Comparison of ENCODE assay signal across 10 cellular contexts in genomic region chr7:15561840-15562239, GRCh38. TPM values are rescaled to one million over a fixed set of nuclear protein-coding genes. Genes with fewer than 3 reads are reported as not detected.
DNase-seq lines count a peak whose midpoint lies in the region; ATAC-seq, FAIRE-seq and TF ChIP-seq lines count a peak whose summit lies in the region.
"Had no signal": no experiment of that assay in that cellular context is flagged by ENCODE, and none has a peak within 500 bp of the region (broad histone marks: within the 10 kb centered on the region; RNA-seq: fewer than 3 reads in every experiment).

Gene AGMO, minus strand, starts transcription at chr7:15562015.

- intact Hi-C loops in breast epithelium (cut with DNase I; ENCODE audit: low total_unique reads) (no loop called here), mammary epithelial cell (cut with micrococcal nuclease) (no loop called here), endothelial cell of umbilical vein (cut with micrococcal nuclease) (loop anchor here (5.0 kb wide), 1 partner anchor 160 kb away; no protein-coding TSS in a partner anchor), aorta (cut with DNase I) (no loop called here)

- H2BK120ac ChIP-seq in mesenchymal stem cell (ENCODE audit: low read depth, low read length) = no peak within 1 kb of the TSS

- no peak within 1 kb of the TSS for H3K23ac ChIP-seq in mesenchymal stem cell (ENCODE audit: low read length in 2 of 2)

- no peak within 1 kb of the TSS for H3K14ac ChIP-seq in mesenchymal stem cell (ENCODE audit: low read length in 2 of 2)

- POLR2A ChIA-PET in endothelial cell of umbilical vein (lab: Charles Lee) = no interaction called here

- H3K27ac ChIP-seq in breast epithelium (peak within 1 kb of the TSS; percentile 22 to 39), mammary epithelial cell (ENCODE audit: insufficient read depth, low read depth, low read length) (no peak within 1 kb of the TSS), endothelial cell of umbilical vein (ENCODE audit: insufficient read depth, low read depth, low read length) (no peak within 1 kb of the TSS), mesenchymal stem cell (ENCODE audit: low read length, poor library complexity, severe bottlenecking) (peak within 1 kb of the TSS; percentile 43), aorta (ENCODE audit: low read depth in 1 of 2, low read length in 2 of 2) (peak within 1 kb of the TSS in 1 of 2 donors; percentile 51)

- H3K4me2 ChIP-seq in mammary epithelial cell (ENCODE audit: insufficient read depth, low read depth, low read length) (no peak within 1 kb of the TSS), endothelial cell of umbilical vein (ENCODE audit: insufficient read depth, low read length) (peak within 1 kb of the TSS; percentile 49), mesenchymal stem cell (ENCODE audit: low read length, poor library complexity, severe bottlenecking) (peak within 1 kb of the TSS; percentile 65)

- H3K27me3 ChIP-seq in breast epithelium (no peaks in the 10 kb centered on the region), mammary epithelial cell (ENCODE audit: insufficient read depth, low read length) (no peaks in the 10 kb centered on the region), endothelial cell of umbilical vein (ENCODE audit: control insufficient read depth in 2 of 2, insufficient read depth in 2 of 2, low read length in 2 of 2) (no peaks in the 10 kb centered on the region), mesenchymal stem cell (ENCODE audit: control insufficient read depth in 1 of 2, insufficient read depth in 1 of 2, low read length in 2 of 2) (no peaks in the 10 kb centered on the region), aorta (ENCODE audit: control insufficient read depth in 1 of 2, insufficient read depth in 2 of 2, low read length in 1 of 2) (no peaks in the 10 kb centered on the region)

- peak; percentile 57 for ATAC-seq in aorta (ENCODE audit: low FRiP score)
- no peak for ATAC-seq in HG03342 (IDR thresholded peaks at IDR 0.05; ENCODE audit: unreplicated experiment)
- ATAC-seq in HG03520 (IDR thresholded peaks at IDR 0.05; ENCODE audit: unreplicated experiment) = no peak

- peak in 1 of 2 donors; percentile 51 for DNase-seq in breast epithelium (ENCODE audit: low spot score in 2 of 2)
- no peak for DNase-seq in mammary epithelial cell
- peak; percentile 37 for DNase-seq in endothelial cell of umbilical vein (ENCODE audit: low read depth, low spot score)
- no peak for DNase-seq in mesenchymal stem cell
- DNase-seq in aorta = peak; percentile 61 to 82
- no peak for DNase-seq in activated CD4-positive, alpha-beta T cell treated with anti-CD3 and anti-CD28 coated beads for 48 hours
- DNase-seq: BE2C had no signal

- H3K4me3 ChIP-seq in breast epithelium (peak within 1 kb of the TSS; percentile 14 to 23 (median 17)), mammary epithelial cell (replicated peaks in 1 of 3; ENCODE audit: insufficient read depth in 1 of 3, low read depth in 2 of 3, low read length in 3 of 3) (no peak within 1 kb of the TSS), endothelial cell of umbilical vein (replicated peaks in 1 of 3; ENCODE audit: insufficient read depth in 1 of 3, low read depth in 1 of 3, low read length in 3 of 3) (no peak within 1 kb of the TSS), mesenchymal stem cell (ENCODE audit: insufficient read depth in 1 of 2, low read depth in 1 of 2, low read length in 2 of 2) (peak within 1 kb of the TSS in 1 of 2 experiments; percentile 64), aorta (ENCODE audit: low read length in 2 of 2) (no peak within 1 kb of the TSS)

- in situ Hi-C loops in mammary epithelial cell (cut with MboI; ENCODE audit: low sequenced_read_pairs in 2 of 2) = no loop called here

- H4K8ac ChIP-seq in mesenchymal stem cell (ENCODE audit: low read length) = no peak within 1 kb of the TSS

- H3K79me1 ChIP-seq in mesenchymal stem cell (replicated peaks; ENCODE audit: low read length, poor library complexity, severe bottlenecking) = no peaks in the 10 kb centered on the region

- H3K36me3 ChIP-seq in breast epithelium = no peaks in the 10 kb centered on the region
- H3K36me3 ChIP-seq in mammary epithelial cell (ENCODE audit: insufficient read depth, low read length) = no peaks in the 10 kb centered on the region
- no peaks in the 10 kb centered on the region for H3K36me3 ChIP-seq in endothelial cell of umbilical vein (ENCODE audit: control insufficient read depth in 2 of 2, extremely low read depth in 1 of 2, insufficient read depth in 2 of 2, low read length in 2 of 2)
- H3K36me3 ChIP-seq in mesenchymal stem cell (ENCODE audit: control insufficient read depth in 1 of 2, insufficient read depth in 2 of 2, low read depth in 1 of 2, low read length in 2 of 2) = no peaks in the 10 kb centered on the region
- H3K36me3 ChIP-seq in aorta (ENCODE audit: control insufficient read depth in 1 of 2, insufficient read depth in 2 of 2, low read length in 1 of 2) = no peaks in the 10 kb centered on the region
- H3K36me3 ChIP-seq: BE2C had no signal

- H3K9ac ChIP-seq in mammary epithelial cell (ENCODE audit: insufficient read depth, low read length) (no peak within 1 kb of the TSS), endothelial cell of umbilical vein (replicated peaks; ENCODE audit: extremely low read depth, insufficient read depth, low read length) (no peak within 1 kb of the TSS), mesenchymal stem cell (ENCODE audit: low read length) (peak within 1 kb of the TSS; percentile 75)

- FAIRE-seq in endothelial cell of umbilical vein (lab: Jason Lieb, UNC) = peak; percentile 26

- no peaks in the 10 kb centered on the region for H3K4me1 ChIP-seq in breast epithelium
- H3K4me1 ChIP-seq in mammary epithelial cell (ENCODE audit: insufficient read depth, low read length) = no peaks in the 10 kb centered on the region
- peaks cover 15% of the 10 kb centered on the region for H3K4me1 ChIP-seq in endothelial cell of umbilical vein (ENCODE audit: control insufficient read depth, extremely low read depth, insufficient read depth, low read length)
- no peaks in the 10 kb centered on the region for H3K4me1 ChIP-seq in mesenchymal stem cell (ENCODE audit: control insufficient read depth, insufficient read depth, low read depth, low read length)
- no peaks in the 10 kb centered on the region for H3K4me1 ChIP-seq in aorta (ENCODE audit: control insufficient read depth in 1 of 2, insufficient read depth in 2 of 2, low read length in 2 of 2)
- H3K4me1 ChIP-seq: BE2C had no signal

- H3K4ac ChIP-seq in mesenchymal stem cell (ENCODE audit: low read depth in 1 of 2, low read length in 2 of 2) = no peak within 1 kb of the TSS

- H4K91ac ChIP-seq in mesenchymal stem cell (ENCODE audit: low read length) = no peak within 1 kb of the TSS

- H3K9me3 ChIP-seq in breast epithelium (no peaks in the 10 kb centered on the region), mammary epithelial cell (replicated peaks; ENCODE audit: insufficient read depth, low read length) (no peaks in the 10 kb centered on the region), endothelial cell of umbilical vein (replicated peaks; ENCODE audit: control insufficient read depth, insufficient read depth, low read length) (no peaks in the 10 kb centered on the region), mesenchymal stem cell (ENCODE audit: control insufficient read depth, low read length) (no peaks in the 10 kb centered on the region), aorta (ENCODE audit: control insufficient read depth, low read length) (no peaks in the 10 kb centered on the region)
- H3K9me3 ChIP-seq: BE2C had no signal

- no peak within 1 kb of the TSS for H2BK5ac ChIP-seq in mesenchymal stem cell (ENCODE audit: low read depth, low read length, poor library complexity, severe bottlenecking)

- no peak for TF ChIP-seq POLR2A in breast epithelium (IDR thresholded peaks at IDR 0.05)
- no peak for TF ChIP-seq POLR2A in endothelial cell of umbilical vein (IDR thresholded peaks at IDR 0.05; ENCODE audit: low read depth, low read length)

- TF ChIP-seq CTCF in breast epithelium (IDR thresholded peaks at IDR 0.05) (no peak), mammary epithelial cell (conservative IDR thresholded peaks at IDR 0.05 in 1 of 2, IDR thresholded peaks at IDR 0.05 in 1 of 2; ENCODE audit: extremely low read depth in 1 of 2, insufficient read depth in 1 of 2, low read depth in 1 of 2, low read length in 2 of 2) (no peak), endothelial cell of umbilical vein (IDR thresholded peaks at IDR 0.05; ENCODE audit: extremely low read depth in 1 of 2, insufficient read depth in 1 of 2, low read depth in 1 of 2, low read length in 2 of 2) (no peak)

- no peak within 1 kb of the TSS for H2BK12ac ChIP-seq in mesenchymal stem cell (ENCODE audit: low read length in 2 of 2)

- peak within 1 kb of the TSS; percentile 13 for H2BK15ac ChIP-seq in mesenchymal stem cell (ENCODE audit: low read depth, poor library complexity, severe bottlenecking)

- H4K20me1 ChIP-seq in mammary epithelial cell (ENCODE audit: insufficient read depth, low read length) = no peaks in the 10 kb centered on the region
- no peaks in the 10 kb centered on the region for H4K20me1 ChIP-seq in endothelial cell of umbilical vein (replicated peaks; ENCODE audit: control insufficient read depth, extremely low read depth, insufficient read depth, low read length)

- CTCF ChIA-PET in mammary epithelial cell (lab: Charles Lee; ENCODE audit: low non-redundant PET) = no interaction called here
- CTCF ChIA-PET in endothelial cell of umbilical vein (lab: Charles Lee) = interaction anchor here (1.4 to 1.7 kb wide), 2 partner anchors 51 to 159 kb away, joined by 3 to 8 read pairs; no protein-coding TSS in a partner anchor

- BruUV-seq in mammary epithelial cell (replicated peaks; lab: Mats Ljungman, UMichigan) = no TSS peak
- BruUV-seq in endothelial cell of umbilical vein (replicated peaks; lab: Mats Ljungman, UMichigan) = no TSS peak

- H3K9me1 ChIP-seq in endothelial cell of umbilical vein (replicated peaks; ENCODE audit: control insufficient read depth, extremely low read depth, insufficient read depth, low read length) = no peaks in the 10 kb centered on the region

- H2AFZ ChIP-seq in mammary epithelial cell (ENCODE audit: low read depth, low read length) = no peak within 1 kb of the TSS
- peak within 1 kb of the TSS; percentile 88 for H2AFZ ChIP-seq in endothelial cell of umbilical vein (ENCODE audit: low read depth, low read length)
- H2AFZ ChIP-seq in mesenchymal stem cell (ENCODE audit: low read depth, low read length) = peak within 1 kb of the TSS; percentile 11

- H3K79me2 ChIP-seq in mammary epithelial cell (ENCODE audit: insufficient read depth, low read length) (no peaks in the 10 kb centered on the region), endothelial cell of umbilical vein (ENCODE audit: control insufficient read depth, insufficient read depth, low read length) (no peaks in the 10 kb centered on the region)

- dilution Hi-C loops in mammary epithelial cell (cut with HindIII; ENCODE audit: low sequenced_read_pairs) (no loop called here), endothelial cell of umbilical vein (cut with MboI; ENCODE audit: extremely low pct_ligation_motif_present, low sequenced_read_pairs) (loop anchor here (25.0 kb wide), 1 partner anchor 150 kb away; no protein-coding TSS in a partner anchor)

- H3K18ac ChIP-seq in mesenchymal stem cell (ENCODE audit: low read depth in 1 of 2, low read length in 2 of 2) = no peak within 1 kb of the TSS

- 24% methylated on average over 5 of the region's 5 CpGs for WGBS in mammary epithelial cell (ENCODE audit: low coverage, missing lambda C conversion rate)
- 72% methylated on average over 3 of the region's 5 CpGs for WGBS in mesenchymal stem cell
- WGBS in aorta, 2 donors = 60 to 66% methylated on average over 5 of the region's 5 CpGs

- H2AK5ac ChIP-seq in mesenchymal stem cell (ENCODE audit: low read length, severe bottlenecking) = no peak within 1 kb of the TSS

RNA-seq across cellular contexts. Expression of gene AGMO, which starts in this region (rescaled TPM):
- total RNA-seq in breast epithelium (1 to 10 TPM; 1.4 to 4.3 (median 1.6) TPM), mammary epithelial cell (not detected), endothelial cell of umbilical vein (0.40 and 1.2 TPM in 2 replicates), aorta (1 to 10 TPM; 1.3 to 3.4 TPM)
- polyA plus RNA-seq in mammary epithelial cell (not detected), endothelial cell of umbilical vein (0.14 and 0.23 TPM in 2 replicates), aorta (1 to 10 TPM in 1 of 2 donors, under 1 TPM in 1; 0.69 to 2.0 TPM)
- polyA minus RNA-seq in mammary epithelial cell (not detected), endothelial cell of umbilical vein (0.62 and 0.85 TPM in 2 replicates)
- polyA plus RNA-seq in endothelial cell of umbilical vein (2011; cell fraction: cytosol; rRNA removed) = 0.14 and 0.17 TPM in 2 replicates
- 0.24 and 0.35 TPM in 2 replicates for polyA plus RNA-seq in endothelial cell of umbilical vein (2011; cell fraction: nucleus; rRNA removed)
- 1.8 and 2.8 TPM in 2 replicates for polyA plus RNA-seq in endothelial cell of umbilical vein (2012)
- polyA minus RNA-seq in endothelial cell of umbilical vein (2011; cell fraction: cytosol; rRNA and poly(A)+ RNA removed) = not detected
- polyA minus RNA-seq in endothelial cell of umbilical vein (2011; cell fraction: nucleus; rRNA and poly(A)+ RNA removed) = 1.9 and 4.1 TPM in 2 replicates
- not detected for polyA plus RNA-seq in mesenchymal stem cell (2013, experiment 1 of 2)
- 0.01 TPM for polyA plus RNA-seq in mesenchymal stem cell (2013, experiment 2 of 2)
- total RNA-seq: mononuclear cell had no signal

Comparison
In these comparisons a context has a peak if more than half of its experiments do, and no peak if none do; other contexts are left out.
1. H3K27ac ChIP-seq: peak in breast epithelium (2 of 2) and mesenchymal stem cell (single experiment); none in mammary epithelial cell (single experiment) and endothelial cell of umbilical vein (single experiment).
2. H3K4me3 ChIP-seq: peak in breast epithelium (3 of 3); none in mammary epithelial cell (0 of 3), endothelial cell of umbilical vein (0 of 3) and aorta (0 of 2).
3. DNase-seq: peak in endothelial cell of umbilical vein (single experiment) and aorta (2 of 2); none in mammary epithelial cell (single experiment), mesenchymal stem cell (single experiment) and activated CD4-positive, alpha-beta T cell treated with anti-CD3 and anti-CD28 coated beads for 48 hours (single experiment).